21 cellular contexts compared by ENCODE assay signal in genomic region chr1:162212713-162213112, GRCh38.
DNase-seq lines count a peak whose midpoint lies in the region; ATAC-seq, FAIRE-seq and TF ChIP-seq lines count a peak whose summit lies in the region.
"Had no signal": no experiment of that assay in that cellular context is flagged by ENCODE, and none has a peak within 500 bp of the region (broad histone marks: within the 10 kb centered on the region; RNA-seq: fewer than 3 reads in every experiment).

No MANE protein-coding gene starts in this region.

- peak overlapping the region; percentile 34 for H4K91ac ChIP-seq in neuronal stem cell (ENCODE audit: low read depth, low read length, poor library complexity)

- H4K8ac ChIP-seq in neuronal stem cell (ENCODE audit: low read depth, low read length), result no peak overlapping the region

- H2BK5ac ChIP-seq in neuronal stem cell (ENCODE audit: low read length), result no peak overlapping the region

- peak overlapping the region in 1 of 2 donors; percentile 14 for H3K9ac ChIP-seq in kidney (ENCODE audit: low read length in 2 of 2)
- no peak overlapping the region for H3K9ac ChIP-seq in neuronal stem cell (ENCODE audit: low read depth, low read length, poor library complexity)
- H3K9ac ChIP-seq: BLaER1 treated with 17β-estradiol and CSF1 and Interleukin-3, amounts not matched to agents 10 nM and 100 nM had no signal

- H3K4me1 ChIP-seq in kidney (ENCODE audit: control insufficient read depth in 1 of 2, insufficient read depth in 1 of 2, low read depth in 1 of 2, low read length in 2 of 2) (peaks cover 27 to 29% of the 10 kb centered on the region in 2 donors), neuronal stem cell (ENCODE audit: control insufficient read depth in 2 of 2, insufficient read depth in 1 of 2, low read depth in 1 of 2, low read length in 2 of 2) (peaks cover 18 to 23% of the 10 kb centered on the region in 2 donors), uterus (no peaks in the 10 kb centered on the region)
- H3K4me1 ChIP-seq in CD8-positive, alpha-beta memory T cell (ENCODE audit: insufficient read depth, low read length), result no peaks in the 10 kb centered on the region
- H3K4me1 ChIP-seq: SJSA1 had no signal

- H3K4me2 ChIP-seq in neuronal stem cell (ENCODE audit: insufficient read depth, low read length, poor library complexity, severe bottlenecking), result no peak overlapping the region
- H3K4me2 ChIP-seq: BLaER1 treated with 17β-estradiol and CSF1 and Interleukin-3, amounts not matched to agents 10 nM and 100 nM had no signal

- no peak overlapping the region for H2BK120ac ChIP-seq in neuronal stem cell (ENCODE audit: low read depth, low read length)

- H3K9me3 Mint-ChIP-seq in CD8-positive, alpha-beta memory T cell, result peaks cover 0 to 2% (median 0%) of the 10 kb centered on the region in 5 donors
- H3K9me3 Mint-ChIP-seq: activated T-helper 1 cell treated with anti-CD3 and anti-CD28 coated beads, Interleukin-12 subunit alpha, Interleukin-12 subunit beta, Interleukin-2, Interleukin-4 antibody, amounts not matched to agents 30 ng/mL and 10 ng/mL and 1 ng/mL, durations not matched to agents 14 hours and 24 hours and 36 hours had no signal

- no peak overlapping the region for H2BK12ac ChIP-seq in neuronal stem cell (ENCODE audit: low read length)

- no peak for TF ChIP-seq CTCF in kidney (IDR thresholded peaks at IDR 0.05; ENCODE audit: borderline replicate concordance, extremely low read depth, insufficient read depth)
- TF ChIP-seq CTCF in uterus (IDR thresholded peaks at IDR 0.05), result no peak

- no peak overlapping the region for H3K4me3 Mint-ChIP-seq in CD8-positive, alpha-beta memory T cell
- H3K4me3 Mint-ChIP-seq: activated T-helper 1 cell treated with anti-CD3 and anti-CD28 coated beads, Interleukin-12 subunit alpha, Interleukin-12 subunit beta, Interleukin-2, Interleukin-4 antibody, amounts not matched to agents 30 ng/mL and 10 ng/mL and 1 ng/mL, durations not matched to agents 14 hours and 24 hours and 36 hours had no signal

- H3K27ac Mint-ChIP-seq in CD8-positive, alpha-beta memory T cell, result peak overlapping the region in 1 of 8 donors; percentile 57
- H3K27ac Mint-ChIP-seq: activated T-helper 1 cell treated with anti-CD3 and anti-CD28 coated beads, Interleukin-12 subunit alpha, Interleukin-12 subunit beta, Interleukin-2, Interleukin-4 antibody, amounts not matched to agents 30 ng/mL and 10 ng/mL and 1 ng/mL, durations not matched to agents 14 hours and 24 hours and 36 hours had no signal

- no CpG with 5 or more reads among the region's 7 CpGs for WGBS in neuronal stem cell (ENCODE audit: extremely low coverage in 2 of 2, insufficient read length in 2 of 2, insufficient replicate concordance in 1 of 2), 2 donors

- H3K36me3 ChIP-seq in kidney (ENCODE audit: control insufficient read depth in 1 of 2, insufficient read depth in 2 of 2, low read length in 2 of 2) (no peaks in the 10 kb centered on the region), neuronal stem cell (replicated peaks in 1 of 2; ENCODE audit: control insufficient read depth in 2 of 2, insufficient read depth in 2 of 2, low read length in 2 of 2) (no peaks in the 10 kb centered on the region), uterus (no peaks in the 10 kb centered on the region)
- no peaks in the 10 kb centered on the region for H3K36me3 ChIP-seq in CD8-positive, alpha-beta memory T cell (ENCODE audit: insufficient read depth, low read length)
- H3K36me3 ChIP-seq: BLaER1 treated with 17β-estradiol and CSF1 and Interleukin-3, amounts not matched to agents 10 nM and 100 nM; neutrophil; SJSA1; thoracic aorta had no signal

- ATAC-seq in Right ventricle myocardium inferior, result peak; percentile 90
- ATAC-seq in esophagus mucosa, result no peak
- ATAC-seq in GM21717 (IDR thresholded peaks at IDR 0.05; ENCODE audit: unreplicated experiment), result no peak
- ATAC-seq: activated CD4-positive, CD25-positive, alpha-beta regulatory T cell treated with anti-CD3 and anti-CD28 coated beads, Interleukin-2, amount 50 U/mL, for 24 hours had no signal

- H3K27ac ChIP-seq in kidney (ENCODE audit: low read depth in 2 of 2, low read length in 2 of 2) (peak overlapping the region; percentile 51 to 88), neuronal stem cell (replicated peaks; ENCODE audit: low read length) (no peak overlapping the region), uterus (peak overlapping the region; percentile 34 to 42)
- H3K27ac ChIP-seq in CD8-positive, alpha-beta memory T cell (ENCODE audit: low read depth, low read length), result no peak overlapping the region
- H3K27ac ChIP-seq: BLaER1 treated with 17β-estradiol and CSF1 and Interleukin-3, amounts not matched to agents 10 nM and 100 nM; neutrophil; SJSA1 had no signal

- CTCF ChIA-PET in CD8-positive, alpha-beta memory T cell (lab: Charles Lee), result no interaction called here

- H3K18ac ChIP-seq in neuronal stem cell (ENCODE audit: low read length), result no peak overlapping the region

- no peaks in the 10 kb centered on the region for H3K79me1 ChIP-seq in neuronal stem cell (ENCODE audit: low read depth, low read length)

- FAIRE-seq in kidney (lab: Jason Lieb, UNC), result no peak
- FAIRE-seq: A204.1, G401.6 had no signal

- no peaks in the 10 kb centered on the region for H3K36me3 Mint-ChIP-seq in CD8-positive, alpha-beta memory T cell

- POLR2A ChIA-PET in CD8-positive, alpha-beta memory T cell (lab: Charles Lee), result no interaction called here

- no peak overlapping the region for H3K14ac ChIP-seq in neuronal stem cell (ENCODE audit: low read length)

- H3K9me3 ChIP-seq in kidney (ENCODE audit: control insufficient read depth in 1 of 2, low read length in 2 of 2) (no peaks in the 10 kb centered on the region), neuronal stem cell (replicated peaks in 1 of 2; ENCODE audit: control insufficient read depth in 2 of 2, insufficient read depth in 1 of 2, low read depth in 1 of 2, low read length in 2 of 2) (no peaks in the 10 kb centered on the region), uterus (no peaks in the 10 kb centered on the region)
- no peaks in the 10 kb centered on the region for H3K9me3 ChIP-seq in CD8-positive, alpha-beta memory T cell (ENCODE audit: low read length)
- H3K9me3 ChIP-seq: BLaER1 treated with 17β-estradiol and CSF1 and Interleukin-3, amounts not matched to agents 10 nM and 100 nM; neutrophil; SJSA1; thoracic aorta had no signal

- no peak overlapping the region for H2AFZ ChIP-seq in neuronal stem cell (ENCODE audit: low read length)

- H3K27me3 ChIP-seq in neuronal stem cell (ENCODE audit: control insufficient read depth in 3 of 3, insufficient read depth in 3 of 3, low read depth in 1 of 3, low read length in 3 of 3) (no peaks in the 10 kb centered on the region), uterus (no peaks in the 10 kb centered on the region)
- H3K27me3 ChIP-seq in CD8-positive, alpha-beta memory T cell (ENCODE audit: insufficient read depth, low read length, poor library complexity, severe bottlenecking), result no peaks in the 10 kb centered on the region
- H3K27me3 ChIP-seq: BLaER1 treated with 17β-estradiol and CSF1 and Interleukin-3, amounts not matched to agents 10 nM and 100 nM; neutrophil had no signal

- H2AK5ac ChIP-seq in neuronal stem cell (ENCODE audit: low read depth, low read length), result no peak overlapping the region

- H3K4me3 ChIP-seq in kidney (ENCODE audit: low read length in 2 of 2) (no peak overlapping the region), neuronal stem cell (ENCODE audit: low read length in 2 of 2) (no peak overlapping the region), uterus (no peak overlapping the region)
- H3K4me3 ChIP-seq in CD8-positive, alpha-beta memory T cell (ENCODE audit: low read length), result no peak overlapping the region
- H3K4me3 ChIP-seq: BLaER1 treated with 17β-estradiol and CSF1 and Interleukin-3, amounts not matched to agents 10 nM and 100 nM; SJSA1; thoracic aorta had no signal

- DNase-seq in Right ventricle myocardium inferior (ENCODE audit: missing footprints), result no peak
- no peak for DNase-seq in cardiac septum (ENCODE audit: low spot score)
- no peak for DNase-seq in kidney
- DNase-seq in neuronal stem cell (ENCODE audit: low spot score), result no peak
- DNase-seq in uterus, result no peak
- DNase-seq in CD8-positive, alpha-beta memory T cell, result no peak
- DNase-seq: Karpas-422; mammary epithelial cell; NCI-H1092 treated with DMSO at 0.1 percent for 48 hours; NCI-H526 treated with DMSO at 0.1 percent for 48 hours; stimulated activated CD4-positive, alpha-beta T cell treated with anti-CD3 and anti-CD28 coated beads, Interleukin-4, amount 100 ng/mL, for 1 hour had no signal

- no peaks in the 10 kb centered on the region for H3K4me1 Mint-ChIP-seq in CD8-positive, alpha-beta memory T cell

- TF ChIP-seq POLR2A in uterus (IDR thresholded peaks at IDR 0.05), result no peak

- intact Hi-C loops in Right ventricle myocardium inferior (cut with DNase I) (loop anchor here (5.0 kb wide), 1 partner anchor 70 kb away; no protein-coding TSS in a partner anchor), cardiac septum (cut with DNase I) (loop anchor here (5.0 kb wide), 1 partner anchor 140 kb away; no protein-coding TSS in a partner anchor), kidney (cut with DNase I) (no loop called here), uterus (cut with DNase I; ENCODE audit: low total_unique reads) (no loop called here)

- H3K4ac ChIP-seq in neuronal stem cell (ENCODE audit: low read length), result no peak overlapping the region

- peak overlapping the region; percentile 11 for H2BK15ac ChIP-seq in neuronal stem cell (ENCODE audit: low read length)

- peaks cover 2 to 45% of the 10 kb centered on the region in 2 donors for H3K27me3 Mint-ChIP-seq in CD8-positive, alpha-beta memory T cell

- no peak overlapping the region for H3K23ac ChIP-seq in neuronal stem cell (ENCODE audit: low read depth, low read length, poor library complexity)

Comparison
In these comparisons a context has a peak if more than half of its experiments do, and no peak if none do; other contexts are left out.
1. H3K27ac ChIP-seq: peak in kidney (2 of 2) and uterus (2 of 2); none in neuronal stem cell (single experiment) and CD8-positive, alpha-beta memory T cell (single experiment).
2. intact Hi-C loops: an anchor here in Right ventricle myocardium inferior (5.0 kb wide) and cardiac septum (5.0 kb wide); none called in kidney and uterus.